Comparison of ENCODE assay signal across 30 cellular contexts in genomic region chr4:67770422-67770821, GRCh38. TPM values are rescaled to one million over a fixed set of nuclear protein-coding genes. Genes with fewer than 3 reads are reported as not detected.
A peak's percentile ranks its signal among the peaks of the same experiment; 100 is the strongest.
DNase-seq lines count a peak whose midpoint lies in the region; ATAC-seq, FAIRE-seq and TF ChIP-seq lines count a peak whose summit lies in the region.
"Had no signal": no experiment of that assay in that cellular context is flagged by ENCODE, and none has a peak within 500 bp of the region (broad histone marks: within the 10 kb centered on the region; RNA-seq: fewer than 3 reads in every experiment).

No MANE protein-coding gene starts in this region.

- H3K4me3 ChIP-seq in bronchial epithelial cell (ENCODE audit: low read depth, low read length): no peak overlapping the region
- no peak overlapping the region for H3K4me3 ChIP-seq in right lobe of liver
- H3K4me3 ChIP-seq: heart right ventricle, tibial nerve had no signal

- WGBS in right lobe of liver (ENCODE audit: insufficient coverage, low coverage, low lambda C conversion rate, missing lambda C conversion rate): 78% methylated on average over 3 of the region's 3 CpGs

- no peak for TF ChIP-seq POLR2A in right lobe of liver (IDR thresholded peaks at IDR 0.05)

- no peak for TF ChIP-seq EP300 in Ishikawa (IDR thresholded peaks at IDR 0.05; ENCODE audit: borderline replicate concordance)

- H3K4me1 ChIP-seq in right lobe of liver: no peaks in the 10 kb centered on the region
- H3K4me1 ChIP-seq: heart right ventricle, tibial nerve had no signal

- H3K9me3 ChIP-seq in right lobe of liver: no peaks in the 10 kb centered on the region
- H3K9me3 ChIP-seq: heart right ventricle, tibial nerve had no signal

- ATAC-seq in right lobe of liver: no peak
- no peak for ATAC-seq in GM21447 (IDR thresholded peaks at IDR 0.05; ENCODE audit: unreplicated experiment)
- no peak for ATAC-seq in GM21528 (IDR thresholded peaks at IDR 0.05; ENCODE audit: low FRiP score, unreplicated experiment)
- ATAC-seq: activated CD8-positive, alpha-beta T cell treated with anti-CD3 and anti-CD28 coated beads for 36 hours; heart right ventricle; left lobe of liver had no signal

- TF ChIP-seq RAD21 in Ishikawa (IDR thresholded peaks at IDR 0.05; ENCODE audit: low read depth): no peak

- H3K27ac ChIP-seq in right lobe of liver: no peak overlapping the region
- H3K27ac ChIP-seq: C4-2B, heart right ventricle, tibial nerve had no signal

- H3K36me3 ChIP-seq in bronchial epithelial cell (ENCODE audit: control insufficient read depth, insufficient read depth, low read length): no peaks in the 10 kb centered on the region
- H3K36me3 ChIP-seq in right lobe of liver: no peaks in the 10 kb centered on the region
- H3K36me3 ChIP-seq: heart right ventricle, tibial nerve had no signal

- H3K27me3 ChIP-seq in bronchial epithelial cell (ENCODE audit: control insufficient read depth, insufficient read depth, low read length): no peaks in the 10 kb centered on the region
- H3K27me3 ChIP-seq in right lobe of liver: no peaks in the 10 kb centered on the region
- H3K27me3 ChIP-seq: heart right ventricle, tibial nerve had no signal

- no peak for TF ChIP-seq CTCF in bronchial epithelial cell (IDR thresholded peaks at IDR 0.05; ENCODE audit: insufficient read depth, low read length, severe bottlenecking)
- no peak for TF ChIP-seq CTCF in right lobe of liver (IDR thresholded peaks at IDR 0.05)

- FAIRE-seq in bronchial epithelial cell (lab: Jason Lieb, UNC): no peak
- FAIRE-seq: astrocyte, GM18507, H1 had no signal

- intact Hi-C loops in right lobe of liver (cut with DNase I): no loop called here

- in situ Hi-C loops in G401 (cut with HindIII; ENCODE audit: low sequenced_read_pairs): no loop called here

- peak; percentile 26 for DNase-seq in COR-L47 (lab: John Stamatoyannopoulos, UW)
- DNase-seq in NCI-H524 (lab: John Stamatoyannopoulos, UW): peak; percentile 81 to 86
- peak; percentile 72 for DNase-seq in bronchial epithelial cell (ENCODE audit: low read depth)
- DNase-seq in right lobe of liver: no peak
- no peak for DNase-seq in G401 (ENCODE audit: low spot score)
- DNase-seq: activated CD4-positive, CD25-positive, alpha-beta regulatory T cell treated with anti-CD3 and anti-CD28 coated beads, Interleukin-2, amount 50 U/mL, for 72 hours; activated CD8-positive, alpha-beta T cell treated with anti-CD3 and anti-CD28 coated beads for 36 hours; activated effector memory CD4-positive, alpha-beta T cell treated with Interleukin-2 at 50 U/mL for 16 hours; activated naive CD8-positive, alpha-beta T cell treated with anti-CD3 and anti-CD28 coated beads, Interleukin-2, amount 10 ng/mL, durations not matched to agents 7 days and 5 days; heart right ventricle; KBM-7; naive B cell; NCI-H2029; NCI-H526; occipital lobe; SHP77; stimulated activated CD8-positive, alpha-beta memory T cell treated with anti-CD3 and anti-CD28 coated beads, Interleukin-4, amount 100 ng/mL, for 48 hours had no signal

TF ChIP-seq in Ishikawa, 13 proteins besides CTCF, POLR2A, EP300 and RAD21:
- TF ChIP-seq ZBTB7A (IDR thresholded peaks at IDR 0.05; ENCODE audit: low read depth): no peak
- 0 out of 2 replicates have a peak, but pooled peaks have one; percentile 27 for TF ChIP-seq MAX (IDR thresholded peaks at IDR 0.05)
- peak; percentile 60 for TF ChIP-seq NFIC (IDR thresholded peaks at IDR 0.05)
- TF ChIP-seq YY1 (IDR thresholded peaks at IDR 0.05; ENCODE audit: low read depth): no peak
- no peak for TF ChIP-seq EGR1 (IDR thresholded peaks at IDR 0.05)
- TF ChIP-seq TAF1 (IDR thresholded peaks at IDR 0.05; ENCODE audit: low read depth): no peak
- no peak for TF ChIP-seq CEBPB (IDR thresholded peaks at IDR 0.05)
- no peak for TF ChIP-seq REST (IDR thresholded peaks at IDR 0.05; ENCODE audit: low read depth)
- TF ChIP-seq TEAD4 (IDR thresholded peaks at IDR 0.05): peak; percentile 50
- no peak for TF ChIP-seq TCF12 (IDR thresholded peaks at IDR 0.05; ENCODE audit: low read depth)

RNA-seq across cellular contexts. Expression of gene GNRHR, which starts 16.2 kb away (rescaled TPM):
- total RNA-seq in bronchial epithelial cell (under 0.01 and 0.13 TPM in 2 replicates), right lobe of liver (not detected)
- not detected in 2 replicates for total RNA-seq in G401 (2014; rRNA removed; shearing (Covaris generic))
- total RNA-seq: activated CD8-positive, alpha-beta T cell treated with anti-CD3 and anti-CD28 coated beads for 36 hours; activated naive CD8-positive, alpha-beta T cell treated with anti-CD3 and anti-CD28 coated beads, Interleukin-2, amount 10 ng/mL, durations not matched to agents 7 days and 5 days; astrocyte; epithelial cell of proximal tubule; H1; heart right ventricle; HT-29; left lobe of liver; occipital lobe; OCI-LY7; pulmonary artery endothelial cell; tibial nerve had no signal

Comparison
In these comparisons a context has a peak if more than half of its experiments do, and no peak if none do; other contexts are left out.
1. DNase-seq: peak in COR-L47 (single experiment), NCI-H524 (2 of 2) and bronchial epithelial cell (single experiment); none in right lobe of liver (0 of 3) and G401 (single experiment).